1 cellular context compared by ENCODE assay signal in the genomic region with DNA sequence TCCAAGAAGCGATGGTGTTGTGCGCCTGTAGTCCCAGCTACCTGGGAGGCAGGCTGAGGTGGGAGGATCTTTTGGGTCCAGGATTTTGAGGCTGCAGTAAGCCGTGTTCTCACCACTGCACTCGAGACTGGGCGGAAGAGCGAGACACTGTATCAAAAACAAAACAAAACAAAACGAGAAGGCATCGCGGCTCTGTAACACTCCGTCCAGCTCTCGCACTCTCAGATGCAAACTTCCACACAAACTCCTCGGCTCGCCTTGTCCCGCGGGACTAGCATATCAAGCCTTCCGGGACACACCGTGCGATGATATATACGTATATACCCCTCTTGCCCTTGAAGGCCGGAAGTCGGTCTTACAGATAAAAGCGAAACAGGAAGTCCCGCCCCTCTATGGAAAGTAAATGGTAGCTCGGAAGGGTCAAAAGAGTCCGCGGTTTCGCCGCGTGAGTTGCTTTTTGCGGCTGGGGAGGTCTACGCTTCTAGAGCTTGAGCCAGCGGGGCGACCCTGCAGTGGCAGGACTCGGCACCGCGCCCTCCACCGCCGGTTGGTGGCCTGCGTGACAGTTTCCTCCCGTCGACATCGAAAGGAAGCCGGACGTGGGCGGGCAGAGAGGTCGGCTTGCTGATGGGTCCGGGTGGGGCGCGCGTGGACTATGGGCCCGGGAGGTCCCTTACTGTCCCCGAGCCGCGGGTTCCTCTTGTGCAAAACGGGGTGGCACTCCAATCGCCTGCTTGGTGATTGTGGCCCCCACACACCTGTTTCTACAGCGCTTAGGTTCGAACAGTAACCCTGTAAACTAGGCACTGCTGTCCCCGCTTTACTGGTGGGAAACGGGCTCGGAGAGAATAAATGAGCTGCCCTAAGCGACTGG.
TF ChIP-seq lines count a peak whose summit lies in the region.

A gene with protein sequence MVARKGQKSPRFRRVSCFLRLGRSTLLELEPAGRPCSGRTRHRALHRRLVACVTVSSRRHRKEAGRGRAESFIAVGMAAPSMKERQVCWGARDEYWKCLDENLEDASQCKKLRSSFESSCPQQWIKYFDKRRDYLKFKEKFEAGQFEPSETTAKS (plus strand): TSS at position 393 of the 874 bp plus-strand sequence. CDS start 11 bp downstream, at position 404.

TF ChIP-seq in HepG2, 621 proteins besides CTCF, POLR2A, EP300 and RAD21 (continued from another document and continues in another):
- TF ChIP-seq, protein P1, sequence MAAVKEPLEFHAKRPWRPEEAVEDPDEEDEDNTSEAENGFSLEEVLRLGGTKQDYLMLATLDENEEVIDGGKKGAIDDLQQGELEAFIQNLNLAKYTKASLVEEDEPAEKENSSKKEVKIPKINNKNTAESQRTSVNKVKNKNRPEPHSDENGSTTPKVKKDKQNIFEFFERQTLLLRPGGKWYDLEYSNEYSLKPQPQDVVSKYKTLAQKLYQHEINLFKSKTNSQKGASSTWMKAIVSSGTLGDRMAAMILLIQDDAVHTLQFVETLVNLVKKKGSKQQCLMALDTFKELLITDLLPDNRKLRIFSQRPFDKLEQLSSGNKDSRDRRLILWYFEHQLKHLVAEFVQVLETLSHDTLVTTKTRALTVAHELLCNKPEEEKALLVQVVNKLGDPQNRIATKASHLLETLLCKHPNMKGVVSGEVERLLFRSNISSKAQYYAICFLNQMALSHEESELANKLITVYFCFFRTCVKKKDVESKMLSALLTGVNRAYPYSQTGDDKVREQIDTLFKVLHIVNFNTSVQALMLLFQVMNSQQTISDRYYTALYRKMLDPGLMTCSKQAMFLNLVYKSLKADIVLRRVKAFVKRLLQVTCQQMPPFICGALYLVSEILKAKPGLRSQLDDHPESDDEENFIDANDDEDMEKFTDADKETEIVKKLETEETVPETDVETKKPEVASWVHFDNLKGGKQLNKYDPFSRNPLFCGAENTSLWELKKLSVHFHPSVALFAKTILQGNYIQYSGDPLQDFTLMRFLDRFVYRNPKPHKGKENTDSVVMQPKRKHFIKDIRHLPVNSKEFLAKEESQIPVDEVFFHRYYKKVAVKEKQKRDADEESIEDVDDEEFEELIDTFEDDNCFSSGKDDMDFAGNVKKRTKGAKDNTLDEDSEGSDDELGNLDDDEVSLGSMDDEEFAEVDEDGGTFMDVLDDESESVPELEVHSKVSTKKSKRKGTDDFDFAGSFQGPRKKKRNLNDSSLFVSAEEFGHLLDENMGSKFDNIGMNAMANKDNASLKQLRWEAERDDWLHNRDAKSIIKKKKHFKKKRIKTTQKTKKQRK (IDR thresholded peaks at IDR 0.05; ENCODE audit: low read length) = no peak
- no peak for TF ChIP-seq ZNF549 (CRISPR knock-in tag; IDR thresholded peaks at IDR 0.05)
- TF ChIP-seq ARHGAP35 (CRISPR knock-in tag; IDR thresholded peaks at IDR 0.05; ENCODE audit: borderline replicate concordance) = peak; percentile 94
- TF ChIP-seq, protein P2, sequence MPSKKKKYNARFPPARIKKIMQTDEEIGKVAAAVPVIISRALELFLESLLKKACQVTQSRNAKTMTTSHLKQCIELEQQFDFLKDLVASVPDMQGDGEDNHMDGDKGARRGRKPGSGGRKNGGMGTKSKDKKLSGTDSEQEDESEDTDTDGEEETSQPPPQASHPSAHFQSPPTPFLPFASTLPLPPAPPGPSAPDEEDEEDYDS (CRISPR knock-in tag; IDR thresholded peaks at IDR 0.05) = peak; percentile 96
- peak; percentile 76; the same call in 1 of the 2 replicates for TF ChIP-seq GZF1 (CRISPR knock-in tag; IDR thresholded peaks at IDR 0.05)
- peak; percentile 89 for TF ChIP-seq PHF8 (CRISPR knock-in tag; IDR thresholded peaks at IDR 0.05)
- TF ChIP-seq, protein P3, sequence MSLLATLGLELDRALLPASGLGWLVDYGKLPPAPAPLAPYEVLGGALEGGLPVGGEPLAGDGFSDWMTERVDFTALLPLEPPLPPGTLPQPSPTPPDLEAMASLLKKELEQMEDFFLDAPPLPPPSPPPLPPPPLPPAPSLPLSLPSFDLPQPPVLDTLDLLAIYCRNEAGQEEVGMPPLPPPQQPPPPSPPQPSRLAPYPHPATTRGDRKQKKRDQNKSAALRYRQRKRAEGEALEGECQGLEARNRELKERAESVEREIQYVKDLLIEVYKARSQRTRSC (CRISPR knock-in tag; IDR thresholded peaks at IDR 0.05; ENCODE audit: low read depth) = peak; percentile 78; the same call in 1 of the 2 replicates
- peak; percentile 89 for TF ChIP-seq ZNF441 (CRISPR knock-in tag; IDR thresholded peaks at IDR 0.05; ENCODE audit: borderline replicate concordance)
- peak; percentile 89 for TF ChIP-seq ZNF883 (CRISPR knock-in tag; IDR thresholded peaks at IDR 0.05; ENCODE audit: not compliant biosample characterization)
- peak; percentile 63; the same call in 1 of the 2 replicates for TF ChIP-seq KDM4B (CRISPR knock-in tag; IDR thresholded peaks at IDR 0.05)
- TF ChIP-seq, protein P4, sequence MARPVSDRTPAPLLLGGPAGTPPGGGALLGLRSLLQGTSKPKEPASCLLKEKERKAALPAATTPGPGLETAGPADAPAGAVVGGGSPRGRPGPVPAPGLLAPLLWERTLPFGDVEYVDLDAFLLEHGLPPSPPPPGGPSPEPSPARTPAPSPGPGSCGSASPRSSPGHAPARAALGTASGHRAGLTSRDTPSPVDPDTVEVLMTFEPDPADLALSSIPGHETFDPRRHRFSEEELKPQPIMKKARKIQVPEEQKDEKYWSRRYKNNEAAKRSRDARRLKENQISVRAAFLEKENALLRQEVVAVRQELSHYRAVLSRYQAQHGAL (CRISPR knock-in tag; IDR thresholded peaks at IDR 0.05; ENCODE audit: not compliant biosample characterization) = no peak
- TF ChIP-seq, protein P5, sequence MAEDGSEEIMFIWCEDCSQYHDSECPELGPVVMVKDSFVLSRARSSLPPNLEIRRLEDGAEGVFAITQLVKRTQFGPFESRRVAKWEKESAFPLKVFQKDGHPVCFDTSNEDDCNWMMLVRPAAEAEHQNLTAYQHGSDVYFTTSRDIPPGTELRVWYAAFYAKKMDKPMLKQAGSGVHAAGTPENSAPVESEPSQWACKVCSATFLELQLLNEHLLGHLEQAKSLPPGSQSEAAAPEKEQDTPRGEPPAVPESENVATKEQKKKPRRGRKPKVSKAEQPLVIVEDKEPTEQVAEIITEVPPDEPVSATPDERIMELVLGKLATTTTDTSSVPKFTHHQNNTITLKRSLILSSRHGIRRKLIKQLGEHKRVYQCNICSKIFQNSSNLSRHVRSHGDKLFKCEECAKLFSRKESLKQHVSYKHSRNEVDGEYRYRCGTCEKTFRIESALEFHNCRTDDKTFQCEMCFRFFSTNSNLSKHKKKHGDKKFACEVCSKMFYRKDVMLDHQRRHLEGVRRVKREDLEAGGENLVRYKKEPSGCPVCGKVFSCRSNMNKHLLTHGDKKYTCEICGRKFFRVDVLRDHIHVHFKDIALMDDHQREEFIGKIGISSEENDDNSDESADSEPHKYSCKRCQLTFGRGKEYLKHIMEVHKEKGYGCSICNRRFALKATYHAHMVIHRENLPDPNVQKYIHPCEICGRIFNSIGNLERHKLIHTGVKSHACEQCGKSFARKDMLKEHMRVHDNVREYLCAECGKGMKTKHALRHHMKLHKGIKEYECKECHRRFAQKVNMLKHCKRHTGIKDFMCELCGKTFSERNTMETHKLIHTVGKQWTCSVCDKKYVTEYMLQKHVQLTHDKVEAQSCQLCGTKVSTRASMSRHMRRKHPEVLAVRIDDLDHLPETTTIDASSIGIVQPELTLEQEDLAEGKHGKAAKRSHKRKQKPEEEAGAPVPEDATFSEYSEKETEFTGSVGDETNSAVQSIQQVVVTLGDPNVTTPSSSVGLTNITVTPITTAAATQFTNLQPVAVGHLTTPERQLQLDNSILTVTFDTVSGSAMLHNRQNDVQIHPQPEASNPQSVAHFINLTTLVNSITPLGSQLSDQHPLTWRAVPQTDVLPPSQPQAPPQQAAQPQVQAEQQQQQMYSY (CRISPR knock-in tag; IDR thresholded peaks at IDR 0.05) = no peak
- TF ChIP-seq ZNF678 (CRISPR knock-in tag; IDR thresholded peaks at IDR 0.05) = peak; percentile 79; the same call in 1 of the 2 replicates
- TF ChIP-seq, protein P6, sequence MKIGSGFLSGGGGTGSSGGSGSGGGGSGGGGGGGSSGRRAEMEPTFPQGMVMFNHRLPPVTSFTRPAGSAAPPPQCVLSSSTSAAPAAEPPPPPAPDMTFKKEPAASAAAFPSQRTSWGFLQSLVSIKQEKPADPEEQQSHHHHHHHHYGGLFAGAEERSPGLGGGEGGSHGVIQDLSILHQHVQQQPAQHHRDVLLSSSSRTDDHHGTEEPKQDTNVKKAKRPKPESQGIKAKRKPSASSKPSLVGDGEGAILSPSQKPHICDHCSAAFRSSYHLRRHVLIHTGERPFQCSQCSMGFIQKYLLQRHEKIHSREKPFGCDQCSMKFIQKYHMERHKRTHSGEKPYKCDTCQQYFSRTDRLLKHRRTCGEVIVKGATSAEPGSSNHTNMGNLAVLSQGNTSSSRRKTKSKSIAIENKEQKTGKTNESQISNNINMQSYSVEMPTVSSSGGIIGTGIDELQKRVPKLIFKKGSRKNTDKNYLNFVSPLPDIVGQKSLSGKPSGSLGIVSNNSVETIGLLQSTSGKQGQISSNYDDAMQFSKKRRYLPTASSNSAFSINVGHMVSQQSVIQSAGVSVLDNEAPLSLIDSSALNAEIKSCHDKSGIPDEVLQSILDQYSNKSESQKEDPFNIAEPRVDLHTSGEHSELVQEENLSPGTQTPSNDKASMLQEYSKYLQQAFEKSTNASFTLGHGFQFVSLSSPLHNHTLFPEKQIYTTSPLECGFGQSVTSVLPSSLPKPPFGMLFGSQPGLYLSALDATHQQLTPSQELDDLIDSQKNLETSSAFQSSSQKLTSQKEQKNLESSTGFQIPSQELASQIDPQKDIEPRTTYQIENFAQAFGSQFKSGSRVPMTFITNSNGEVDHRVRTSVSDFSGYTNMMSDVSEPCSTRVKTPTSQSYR (CRISPR knock-in tag; IDR thresholded peaks at IDR 0.05; ENCODE audit: borderline replicate concordance) = 0 out of 2 replicates have a peak, but pooled peaks have one; percentile 10
- TF ChIP-seq, protein P7, sequence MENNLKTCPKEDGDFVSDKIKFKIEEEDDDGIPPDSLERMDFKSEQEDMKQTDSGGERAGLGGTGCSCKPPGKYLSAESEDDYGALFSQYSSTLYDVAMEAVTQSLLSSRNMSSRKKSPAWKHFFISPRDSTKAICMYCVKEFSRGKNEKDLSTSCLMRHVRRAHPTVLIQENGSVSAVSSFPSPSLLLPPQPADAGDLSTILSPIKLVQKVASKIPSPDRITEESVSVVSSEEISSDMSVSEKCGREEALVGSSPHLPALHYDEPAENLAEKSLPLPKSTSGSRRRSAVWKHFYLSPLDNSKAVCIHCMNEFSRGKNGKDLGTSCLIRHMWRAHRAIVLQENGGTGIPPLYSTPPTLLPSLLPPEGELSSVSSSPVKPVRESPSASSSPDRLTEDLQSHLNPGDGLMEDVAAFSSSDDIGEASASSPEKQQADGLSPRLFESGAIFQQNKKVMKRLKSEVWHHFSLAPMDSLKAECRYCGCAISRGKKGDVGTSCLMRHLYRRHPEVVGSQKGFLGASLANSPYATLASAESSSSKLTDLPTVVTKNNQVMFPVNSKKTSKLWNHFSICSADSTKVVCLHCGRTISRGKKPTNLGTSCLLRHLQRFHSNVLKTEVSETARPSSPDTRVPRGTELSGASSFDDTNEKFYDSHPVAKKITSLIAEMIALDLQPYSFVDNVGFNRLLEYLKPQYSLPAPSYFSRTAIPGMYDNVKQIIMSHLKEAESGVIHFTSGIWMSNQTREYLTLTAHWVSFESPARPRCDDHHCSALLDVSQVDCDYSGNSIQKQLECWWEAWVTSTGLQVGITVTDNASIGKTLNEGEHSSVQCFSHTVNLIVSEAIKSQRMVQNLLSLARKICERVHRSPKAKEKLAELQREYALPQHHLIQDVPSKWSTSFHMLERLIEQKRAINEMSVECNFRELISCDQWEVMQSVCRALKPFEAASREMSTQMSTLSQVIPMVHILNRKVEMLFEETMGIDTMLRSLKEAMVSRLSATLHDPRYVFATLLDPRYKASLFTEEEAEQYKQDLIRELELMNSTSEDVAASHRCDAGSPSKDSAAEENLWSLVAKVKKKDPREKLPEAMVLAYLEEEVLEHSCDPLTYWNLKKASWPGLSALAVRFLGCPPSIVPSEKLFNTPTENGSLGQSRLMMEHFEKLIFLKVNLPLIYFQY (CRISPR knock-in tag; IDR thresholded peaks at IDR 0.05; ENCODE audit: borderline replicate concordance) = peak; percentile 34; the same call in 1 of the 2 replicates
- peak; percentile 11; the same call in 1 of the 2 replicates for TF ChIP-seq MAFG (CRISPR knock-in tag; IDR thresholded peaks at IDR 0.05)
- TF ChIP-seq HMG20B (CRISPR knock-in tag; conservative IDR thresholded peaks at IDR 0.05) = no peak
- TF ChIP-seq, protein P8, sequence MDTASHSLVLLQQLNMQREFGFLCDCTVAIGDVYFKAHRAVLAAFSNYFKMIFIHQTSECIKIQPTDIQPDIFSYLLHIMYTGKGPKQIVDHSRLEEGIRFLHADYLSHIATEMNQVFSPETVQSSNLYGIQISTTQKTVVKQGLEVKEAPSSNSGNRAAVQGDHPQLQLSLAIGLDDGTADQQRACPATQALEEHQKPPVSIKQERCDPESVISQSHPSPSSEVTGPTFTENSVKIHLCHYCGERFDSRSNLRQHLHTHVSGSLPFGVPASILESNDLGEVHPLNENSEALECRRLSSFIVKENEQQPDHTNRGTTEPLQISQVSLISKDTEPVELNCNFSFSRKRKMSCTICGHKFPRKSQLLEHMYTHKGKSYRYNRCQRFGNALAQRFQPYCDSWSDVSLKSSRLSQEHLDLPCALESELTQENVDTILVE (CRISPR knock-in tag; IDR thresholded peaks at IDR 0.05) = peak; percentile 97
- TF ChIP-seq, protein P9, sequence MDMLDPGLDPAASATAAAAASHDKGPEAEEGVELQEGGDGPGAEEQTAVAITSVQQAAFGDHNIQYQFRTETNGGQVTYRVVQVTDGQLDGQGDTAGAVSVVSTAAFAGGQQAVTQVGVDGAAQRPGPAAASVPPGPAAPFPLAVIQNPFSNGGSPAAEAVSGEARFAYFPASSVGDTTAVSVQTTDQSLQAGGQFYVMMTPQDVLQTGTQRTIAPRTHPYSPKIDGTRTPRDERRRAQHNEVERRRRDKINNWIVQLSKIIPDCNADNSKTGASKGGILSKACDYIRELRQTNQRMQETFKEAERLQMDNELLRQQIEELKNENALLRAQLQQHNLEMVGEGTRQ (IDR thresholded peaks at IDR 0.05; ENCODE audit: low read depth, low read length) = no peak
- TF ChIP-seq, protein P9 (CRISPR knock-in tag; IDR thresholded peaks at IDR 0.05; ENCODE audit: borderline replicate concordance) = peak; percentile 69
- TF ChIP-seq, protein P10, sequence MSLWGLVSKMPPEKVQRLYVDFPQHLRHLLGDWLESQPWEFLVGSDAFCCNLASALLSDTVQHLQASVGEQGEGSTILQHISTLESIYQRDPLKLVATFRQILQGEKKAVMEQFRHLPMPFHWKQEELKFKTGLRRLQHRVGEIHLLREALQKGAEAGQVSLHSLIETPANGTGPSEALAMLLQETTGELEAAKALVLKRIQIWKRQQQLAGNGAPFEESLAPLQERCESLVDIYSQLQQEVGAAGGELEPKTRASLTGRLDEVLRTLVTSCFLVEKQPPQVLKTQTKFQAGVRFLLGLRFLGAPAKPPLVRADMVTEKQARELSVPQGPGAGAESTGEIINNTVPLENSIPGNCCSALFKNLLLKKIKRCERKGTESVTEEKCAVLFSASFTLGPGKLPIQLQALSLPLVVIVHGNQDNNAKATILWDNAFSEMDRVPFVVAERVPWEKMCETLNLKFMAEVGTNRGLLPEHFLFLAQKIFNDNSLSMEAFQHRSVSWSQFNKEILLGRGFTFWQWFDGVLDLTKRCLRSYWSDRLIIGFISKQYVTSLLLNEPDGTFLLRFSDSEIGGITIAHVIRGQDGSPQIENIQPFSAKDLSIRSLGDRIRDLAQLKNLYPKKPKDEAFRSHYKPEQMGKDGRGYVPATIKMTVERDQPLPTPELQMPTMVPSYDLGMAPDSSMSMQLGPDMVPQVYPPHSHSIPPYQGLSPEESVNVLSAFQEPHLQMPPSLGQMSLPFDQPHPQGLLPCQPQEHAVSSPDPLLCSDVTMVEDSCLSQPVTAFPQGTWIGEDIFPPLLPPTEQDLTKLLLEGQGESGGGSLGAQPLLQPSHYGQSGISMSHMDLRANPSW (CRISPR knock-in tag; IDR thresholded peaks at IDR 0.05; ENCODE audit: borderline replicate concordance) = peak; percentile 83
- TF ChIP-seq STAT5B (CRISPR knock-in tag; IDR thresholded peaks at IDR 0.05) = no peak
